In the genomic region with DNA sequence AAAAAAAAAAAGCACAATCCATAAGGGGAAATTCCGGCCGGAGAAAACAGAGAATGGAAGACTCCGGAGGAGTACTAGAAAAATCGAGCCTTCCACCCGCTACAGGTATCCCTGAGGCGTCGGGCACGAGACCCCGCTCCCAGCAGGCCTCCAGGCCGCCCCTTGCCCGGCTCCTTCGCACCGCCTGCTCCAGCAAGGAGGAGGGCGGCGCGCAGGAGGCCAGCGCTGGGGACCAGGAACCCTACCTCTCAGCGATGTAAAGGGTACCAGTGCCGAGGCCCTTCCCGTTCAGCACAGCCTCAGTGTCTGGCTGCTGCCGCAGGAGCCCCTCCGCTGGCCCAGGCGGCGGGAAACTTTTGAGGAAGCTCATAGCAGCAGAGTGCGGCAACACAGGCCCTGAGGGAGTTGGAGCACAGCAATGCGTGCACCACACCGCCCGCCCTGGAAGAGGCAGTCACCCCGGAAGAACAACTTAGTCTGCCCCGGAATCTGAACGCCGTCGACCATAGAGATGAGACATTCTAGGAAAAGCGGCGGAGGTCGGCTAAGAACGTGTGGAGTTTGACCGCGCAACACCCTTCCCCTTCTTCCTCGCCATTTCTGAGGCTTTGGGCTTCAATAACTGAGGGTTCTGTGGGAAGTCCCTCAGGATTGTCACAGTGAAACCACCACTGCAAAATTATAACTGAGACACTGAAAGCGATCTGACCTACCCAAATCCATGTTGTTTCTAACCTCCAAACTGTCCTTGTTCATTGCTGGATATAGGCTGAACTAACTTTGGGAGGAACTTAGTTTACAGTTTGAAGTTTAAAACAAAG, we compare ENCODE assay signal across 1 cellular context.
TF ChIP-seq lines count a peak whose summit lies in the region.

A gene with protein sequence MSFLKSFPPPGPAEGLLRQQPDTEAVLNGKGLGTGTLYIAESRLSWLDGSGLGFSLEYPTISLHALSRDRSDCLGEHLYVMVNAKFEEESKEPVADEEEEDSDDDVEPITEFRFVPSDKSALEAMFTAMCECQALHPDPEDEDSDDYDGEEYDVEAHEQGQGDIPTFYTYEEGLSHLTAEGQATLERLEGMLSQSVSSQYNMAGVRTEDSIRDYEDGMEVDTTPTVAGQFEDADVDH (minus strand): TSS at position 450 of the 821 bp plus-strand sequence. CDS start 80 bp downstream, at position 370.

TF ChIP-seq in IMR-90, 13 proteins besides CTCF, POLR2A, EP300 and RAD21:
- peak; percentile 74; the same call in 1 of the 2 replicates for TF ChIP-seq MAZ (IDR thresholded peaks at IDR 0.05; ENCODE audit: borderline replicate concordance, low read depth, low read length)
- no peak for TF ChIP-seq RFX5 (IDR thresholded peaks at IDR 0.05; ENCODE audit: low read depth, low read length)
- peak; percentile 93 for TF ChIP-seq MXI1 (IDR thresholded peaks at IDR 0.05; ENCODE audit: borderline replicate concordance, low read depth, low read length)
- no peak for TF ChIP-seq FOS (IDR thresholded peaks at IDR 0.05; ENCODE audit: low read depth, low read length)
